In genomic region chr2:195961873-195962272, GRCh38 we compare ENCODE assay signal across 13 cellular contexts.
A peak's percentile ranks its signal among the peaks of the same experiment; 100 is the strongest.
DNase-seq lines count a peak whose midpoint lies in the region; ATAC-seq and TF ChIP-seq lines count a peak whose summit lies in the region.
"Had no signal": no experiment of that assay in that cellular context is flagged by ENCODE, and none has a peak within 500 bp of the region (broad histone marks: within the 10 kb centered on the region; RNA-seq: fewer than 3 reads in every experiment).

No MANE protein-coding gene starts in this region.

- ATAC-seq in GM19452 (IDR thresholded peaks at IDR 0.05; ENCODE audit: unreplicated experiment), result peak; percentile 81
- peak; percentile 95 for ATAC-seq in HG02943 (IDR thresholded peaks at IDR 0.05; ENCODE audit: low read depth, unreplicated experiment)
- ATAC-seq: A549, PC-3 had no signal

- H3K27ac Mint-ChIP-seq in activated CD4-positive, alpha-beta memory T cell treated with anti-CD3 and anti-CD28 coated beads for 36 hours, result no peak overlapping the region
- H3K27ac Mint-ChIP-seq: activated T-helper 2 cell treated with anti-CD3 and anti-CD28 coated beads, Interferon-gamma antibody, Interleukin-2, Interleukin-4, amounts not matched to agents 10 μg/mL and 5 μg/mL and 100 μg/mL, durations not matched to agents 14 hours and 24 hours and 36 hours; mesothelial cell of epicardium had no signal

- no peaks in the 10 kb centered on the region for H3K36me3 Mint-ChIP-seq in activated CD4-positive, alpha-beta memory T cell treated with anti-CD3 and anti-CD28 coated beads for 36 hours
- H3K36me3 Mint-ChIP-seq: mesothelial cell of epicardium had no signal

- CTCF ChIA-PET in activated CD4-positive, alpha-beta memory T cell treated with anti-CD3 and anti-CD28 coated beads for 36 hours (lab: Charles Lee), result no interaction called here

- no peak overlapping the region for H3K4me3 ChIP-seq in foreskin fibroblast (ENCODE audit: low read depth in 1 of 2, low read length in 2 of 2)
- H3K4me3 ChIP-seq: A549 had no signal

- intact Hi-C loops in activated CD4-positive, alpha-beta memory T cell treated with anti-CD3 and anti-CD28 coated beads for 36 hours (cut with micrococcal nuclease), result no loop called here

- no peak for TF ChIP-seq CTCF in foreskin fibroblast (IDR thresholded peaks at IDR 0.05; ENCODE audit: low read depth, low read length)

- DNase-seq in CD1c-positive myeloid dendritic cell (ENCODE audit: extremely low spot score) (peak; percentile 65), Kasumi-1 (lab: John Stamatoyannopoulos, UW) (peak; percentile 94), amniotic stem cell (lab: John Stamatoyannopoulos, UW) (no peak), foreskin fibroblast (no peak), GM19240 (ENCODE audit: insufficient read length, low spot score) (no peak)
- DNase-seq in activated CD4-positive, alpha-beta memory T cell treated with anti-CD3 and anti-CD28 coated beads for 36 hours, result no peak
- DNase-seq: NCI-H1092 treated with DMSO at 0.1 percent for 48 hours, PC-3 had no signal

- H3K4me1 Mint-ChIP-seq in activated CD4-positive, alpha-beta memory T cell treated with anti-CD3 and anti-CD28 coated beads for 36 hours (ENCODE audit: low read depth), result no peaks in the 10 kb centered on the region
- H3K4me1 Mint-ChIP-seq: mesothelial cell of epicardium had no signal

- no peaks in the 10 kb centered on the region for H3K9me3 Mint-ChIP-seq in activated CD4-positive, alpha-beta memory T cell treated with anti-CD3 and anti-CD28 coated beads for 36 hours
- H3K9me3 Mint-ChIP-seq: activated T-helper 2 cell treated with anti-CD3 and anti-CD28 coated beads, Interferon-gamma antibody, Interleukin-2, Interleukin-4, amounts not matched to agents 10 μg/mL and 5 μg/mL and 100 μg/mL, durations not matched to agents 14 hours and 24 hours and 36 hours had no signal

- no peak overlapping the region for H3K4me3 Mint-ChIP-seq in activated CD4-positive, alpha-beta memory T cell treated with anti-CD3 and anti-CD28 coated beads for 36 hours
- H3K4me3 Mint-ChIP-seq: mesothelial cell of epicardium had no signal

- POLR2A ChIA-PET in activated CD4-positive, alpha-beta memory T cell treated with anti-CD3 and anti-CD28 coated beads for 36 hours (lab: Charles Lee), result no interaction called here

- peaks cover 6% of the 10 kb centered on the region for H3K27me3 Mint-ChIP-seq in activated CD4-positive, alpha-beta memory T cell treated with anti-CD3 and anti-CD28 coated beads for 36 hours

Comparison
In these comparisons a context has a peak if more than half of its experiments do, and no peak if none do; other contexts are left out.
1. DNase-seq: peak in CD1c-positive myeloid dendritic cell (single experiment) and Kasumi-1 (2 of 2); none in amniotic stem cell (single experiment), foreskin fibroblast (0 of 2), activated CD4-positive, alpha-beta memory T cell treated with anti-CD3 and anti-CD28 coated beads for 36 hours (single experiment) and GM19240 (single experiment).